ENCODE assay signal across 25 cellular contexts in genomic region chr4:140106277-140106842, GRCh38. TPM values are rescaled to one million over a fixed set of nuclear protein-coding genes. Genes with fewer than 3 reads are reported as not detected.
DNase-seq lines count a peak whose midpoint lies in the region; ATAC-seq and TF ChIP-seq lines count a peak whose summit lies in the region.
"Had no signal": no experiment of that assay in that cellular context is flagged by ENCODE, and none has a peak within 500 bp of the region (broad histone marks: within the 10 kb centered on the region; RNA-seq: fewer than 3 reads in every experiment).

No MANE protein-coding gene starts in this region.

- no peak for TF ChIP-seq EP300 in suprapubic skin (IDR thresholded peaks at IDR 0.05)

- DNase-seq in RWPE2 (ENCODE audit: low spot score) (no peak), fibroblast of gingiva (ENCODE audit: low read depth) (peak; percentile 58), smooth muscle cell (lab: John Stamatoyannopoulos, UW; ENCODE audit: unreplicated experiment) (no peak), suprapubic skin (ENCODE audit: low spot score in 2 of 2) (no peak), GM10266 (ENCODE audit: extremely low spot score) (no peak), putamen (ENCODE audit: low spot score) (no peak)
- DNase-seq: C1 segment of cervical spinal cord; Caco-2; CD8-positive, alpha-beta T cell; HCEC 1CT; KBM-7; MG63; NCI-H1048; NCI-H1417; NCI-H1694; NCI-H2029 treated with DMSO at 0.1 percent for 48 hours; NCI-H446 treated with DMSO at 0.1 percent for 48 hours; NCI-H69; SHP77 treated with DMSO at 0.1 percent for 48 hours had no signal

- H3K79me2 ChIP-seq in smooth muscle cell (ENCODE audit: low read depth), result peaks cover 50% of the 10 kb centered on the region

- CTCF ChIA-PET in HEK293 (lab: Yijun Ruan, JAX), result no interaction called here

- H3K9ac ChIP-seq in smooth muscle cell (ENCODE audit: low read depth), result no peak overlapping the region

- H3K27ac ChIP-seq in HEK293 (ENCODE audit: extremely low read depth, low read depth, low read length), result no peak overlapping the region
- no peak overlapping the region for H3K27ac ChIP-seq in RWPE2 (ENCODE audit: poor library complexity, severe bottlenecking)
- peak overlapping the region; percentile 87 for H3K27ac ChIP-seq in smooth muscle cell (ENCODE audit: low read depth)
- H3K27ac ChIP-seq in suprapubic skin, result no peak overlapping the region
- H3K27ac ChIP-seq: HL-60, RWPE1, SK-N-MC had no signal

- 53% methylated on average over 1 of the region's 1 CpG for WGBS in smooth muscle cell (ENCODE audit: low lambda C conversion rate)
- WGBS in suprapubic skin, result 85% methylated on average over 1 of the region's 1 CpG

- H3K9me3 ChIP-seq in HEK293 (ENCODE audit: control insufficient read depth, insufficient read depth, low read depth, low read length) (no peaks in the 10 kb centered on the region), RWPE2 (ENCODE audit: severe bottlenecking) (no peaks in the 10 kb centered on the region), smooth muscle cell (replicated peaks; ENCODE audit: low read depth) (no peaks in the 10 kb centered on the region), suprapubic skin (no peaks in the 10 kb centered on the region)
- H3K9me3 ChIP-seq: Caco-2, MG63 had no signal

- H3K27me3 ChIP-seq in RWPE2 (ENCODE audit: insufficient read depth, poor library complexity, severe bottlenecking), result no peaks in the 10 kb centered on the region
- H3K27me3 ChIP-seq in smooth muscle cell (ENCODE audit: low read depth), result no peaks in the 10 kb centered on the region
- no peaks in the 10 kb centered on the region for H3K27me3 ChIP-seq in suprapubic skin
- H3K27me3 ChIP-seq: MG63 had no signal

- TF ChIP-seq CTCF in HEK293 (tag by site-specific recombination; IDR thresholded peaks at IDR 0.05) (no peak), RWPE2 (IDR thresholded peaks at IDR 0.05; ENCODE audit: poor library complexity, severe bottlenecking) (no peak), smooth muscle cell (IDR thresholded peaks at IDR 0.05; ENCODE audit: borderline replicate concordance, insufficient read depth, poor library complexity, severe bottlenecking) (no peak), suprapubic skin (IDR thresholded peaks at IDR 0.05) (no peak), GM10266 (IDR thresholded peaks at IDR 0.05; ENCODE audit: control insufficient read depth, insufficient read depth, low read depth, missing control alignments) (no peak)

- TF ChIP-seq POLR2A in suprapubic skin (IDR thresholded peaks at IDR 0.05), result no peak

- H3K4me3 ChIP-seq in HEK293 (ENCODE audit: low read depth, low read length), result no peak overlapping the region
- H3K4me3 ChIP-seq in RWPE2 (ENCODE audit: severe bottlenecking), result no peak overlapping the region
- no peak overlapping the region for H3K4me3 ChIP-seq in smooth muscle cell
- H3K4me3 ChIP-seq in suprapubic skin, result no peak overlapping the region
- H3K4me3 ChIP-seq: GM12878, MG63, SK-N-MC had no signal

- no peaks in the 10 kb centered on the region for H4K20me1 ChIP-seq in smooth muscle cell (ENCODE audit: low read depth)

- H3K4me1 ChIP-seq in HEK293 (ENCODE audit: control insufficient read depth, insufficient read depth, low read length) (no peaks in the 10 kb centered on the region), RWPE2 (ENCODE audit: insufficient read depth, poor library complexity, severe bottlenecking) (peaks cover 22% of the 10 kb centered on the region), smooth muscle cell (ENCODE audit: low read depth) (peaks cover 30% of the 10 kb centered on the region), suprapubic skin (peaks cover 6% of the 10 kb centered on the region)

- no peak overlapping the region for H2AFZ ChIP-seq in smooth muscle cell (ENCODE audit: low read depth)

- peak overlapping the region; percentile 40 for H3K4me2 ChIP-seq in smooth muscle cell

- POLR2A ChIA-PET in HEK293 (lab: Yijun Ruan, JAX), result no interaction called here

- peak; percentile 40; the same call in 2 of the 3 replicates for ATAC-seq in RWPE2 (ENCODE audit: low read depth)
- ATAC-seq: CD8-positive, alpha-beta T cell; GM12878; Panc1 had no signal

- H3F3A ChIP-seq in smooth muscle cell (ENCODE audit: low read depth), result peaks cover 20% of the 10 kb centered on the region

- no peaks in the 10 kb centered on the region for H3K36me3 ChIP-seq in HEK293 (ENCODE audit: control insufficient read depth in 2 of 2, insufficient read depth in 1 of 2, low read length in 2 of 2)
- H3K36me3 ChIP-seq in RWPE2 (ENCODE audit: low read depth), result no peaks in the 10 kb centered on the region
- H3K36me3 ChIP-seq in smooth muscle cell (ENCODE audit: low read depth), result no peaks in the 10 kb centered on the region
- no peaks in the 10 kb centered on the region for H3K36me3 ChIP-seq in suprapubic skin
- H3K36me3 ChIP-seq: MG63 had no signal

TF ChIP-seq in HEK293, 187 proteins besides CTCF, POLR2A, EP300 and RAD21:
- TF ChIP-seq ZBTB1 (tag by site-specific recombination; IDR thresholded peaks at IDR 0.05), result no peak
- TF ChIP-seq ZBTB8A (tag by site-specific recombination; IDR thresholded peaks at IDR 0.05), result no peak
- TF ChIP-seq MZF1 (tag by site-specific recombination; IDR thresholded peaks at IDR 0.05; ENCODE audit: borderline replicate concordance), result no peak
- peak; percentile 50 for TF ChIP-seq ZFHX2 (tag by site-specific recombination; conservative IDR thresholded peaks at IDR 0.05)
- no peak for TF ChIP-seq PRDM6 (tag by site-specific recombination; IDR thresholded peaks at IDR 0.05)
- TF ChIP-seq ZNF121 (tag by site-specific recombination; IDR thresholded peaks at IDR 0.05), result no peak

RNA-seq across cellular contexts. Expression of gene MAML3, which starts 47.6 kb away (rescaled TPM):
- total RNA-seq in smooth muscle cell (12.4 and 12.6 TPM in 2 replicates), suprapubic skin (10 to 100 TPM; 18.2 to 42.7 (median 28.6) TPM)
- 4.9 and 5.3 TPM in 2 replicates for polyA plus RNA-seq in smooth muscle cell
